In genomic region chr7:106660862-106661720, GRCh38 we compare ENCODE assay signal across 1 cellular context.
TF ChIP-seq lines count a peak whose summit lies in the region.

CCDC71L (minus strand) TSS chr7:106661158; CDS start chr7:106660896, 262 bp downstream.

TF ChIP-seq in K562, 482 proteins besides CTCF, POLR2A, EP300 and RAD21 (continued from another document and continues in another):
- TF ChIP-seq VEZF1 (CRISPR knock-in tag; IDR thresholded peaks at IDR 0.05) (peak; percentile 98), E2F4 (CRISPR knock-in tag; IDR thresholded peaks at IDR 0.05; ENCODE audit: low read depth) (no peak), ATF3 (IDR thresholded peaks at IDR 0.05) (no peak), ATF3 (CRISPR knock-in tag; conservative IDR thresholded peaks at IDR 0.05) (no peak), NCOR1 (IDR thresholded peaks at IDR 0.05) (peak; percentile 39), E4F1 (CRISPR knock-in tag; IDR thresholded peaks at IDR 0.05; ENCODE audit: borderline replicate concordance) (no peak), PHB2 (IDR thresholded peaks at IDR 0.05; ENCODE audit: low read depth) (peak; percentile 44; the same call in 1 of the 2 replicates), ZSCAN32 (CRISPR knock-in tag; IDR thresholded peaks at IDR 0.05) (peak; percentile 61; the same call in 1 of the 2 replicates), THAP12 (CRISPR knock-in tag; IDR thresholded peaks at IDR 0.05) (peak; percentile 80), DMBX1 (CRISPR knock-in tag; IDR thresholded peaks at IDR 0.05; ENCODE audit: borderline replicate concordance) (peak; percentile 78; the same call in 1 of the 2 replicates), ZNF23 (CRISPR knock-in tag; IDR thresholded peaks at IDR 0.05) (no peak), SAP30 (IDR thresholded peaks at IDR 0.05; ENCODE audit: borderline replicate concordance, insufficient read depth, low read depth, low read length, poor library complexity, severe bottlenecking) (no peak), TCF3 (CRISPR knock-in tag; IDR thresholded peaks at IDR 0.05) (peak; percentile 39; the same call in 1 of the 2 replicates), SUPT5H (IDR thresholded peaks at IDR 0.05) (peak; percentile 82), ARID3B (CRISPR knock-in tag; IDR thresholded peaks at IDR 0.05; ENCODE audit: borderline replicate concordance) (peak; percentile 5; the same call in 1 of the 2 replicates), ERF (CRISPR knock-in tag; IDR thresholded peaks at IDR 0.05) (peak; percentile 94; the same call in 1 of the 2 replicates), ZNF764 (CRISPR knock-in tag; IDR thresholded peaks at IDR 0.05; ENCODE audit: low read depth) (no peak), COPS2 (conservative IDR thresholded peaks at IDR 0.05) (no peak), DIDO1 (tag; IDR thresholded peaks at IDR 0.05; ENCODE audit: low read depth) (no peak), RFX1 (IDR thresholded peaks at IDR 0.05) (no peak), POLR2AphosphoS5 (IDR thresholded peaks at IDR 0.05; ENCODE audit: control insufficient read depth, insufficient read depth, low read depth, low read length) (peak; percentile 58; the same call in 1 of the 2 replicates), PREB (CRISPR knock-in tag; IDR thresholded peaks at IDR 0.05) (0 out of 2 replicates have a peak, but pooled peaks have one; percentile 15), HNRNPLL (IDR thresholded peaks at IDR 0.05; ENCODE audit: low read depth, low read length, poor library complexity, severe bottlenecking) (peak; percentile 28), RCOR1 (IDR thresholded peaks at IDR 0.05; ENCODE audit: borderline replicate concordance in 1 of 2, low read depth in 2 of 2, low read length in 2 of 2) (peak in 1 of 2 experiments; percentile 86; a peak in 2 of 4 replicates), THRAP3 (IDR thresholded peaks at IDR 0.05; ENCODE audit: borderline replicate concordance) (no peak; the same call in 1 of the 2 replicates), PML (IDR thresholded peaks at IDR 0.05; ENCODE audit: low read length) (peak; percentile 18), FUS (optimal IDR thresholded peaks at IDR 0.05; ENCODE audit: low read depth, low read length) (peak; percentile 58), RBM15 (IDR thresholded peaks at IDR 0.05; ENCODE audit: insufficient read depth, low read length) (no peak), ZNF197 (CRISPR knock-in tag; IDR thresholded peaks at IDR 0.05; ENCODE audit: low read depth) (0 out of 2 replicates have a peak, but pooled peaks have one; percentile 71), ZNF224 (CRISPR knock-in tag; IDR thresholded peaks at IDR 0.05) (no peak), GABPA (tag; conservative IDR thresholded peaks at IDR 0.05; ENCODE audit: low read depth) (peak; percentile 34; the same call in 1 of the 2 replicates), ZFX (CRISPR knock-in tag; IDR thresholded peaks at IDR 0.05) (peak; percentile 41; the same call in 1 of the 2 replicates), ADNP (tag; IDR thresholded peaks at IDR 0.05) (no peak), EHMT2 (IDR thresholded peaks at IDR 0.05) (peak; percentile 100), HNRNPL (IDR thresholded peaks at IDR 0.05; ENCODE audit: low read depth, low read length) (peak; percentile 83; the same call in 1 of the 2 replicates), KLF16 (IDR thresholded peaks at IDR 0.05) (no peak), STAT5A (IDR thresholded peaks at IDR 0.05; ENCODE audit: borderline replicate concordance, low read length) (peak; percentile 46), MYNN (IDR thresholded peaks at IDR 0.05) (peak; percentile 66; the same call in 1 of the 2 replicates), MYNN (CRISPR knock-in tag; IDR thresholded peaks at IDR 0.05) (no peak), CBX1 (IDR thresholded peaks at IDR 0.05; ENCODE audit: low read depth) (peak; percentile 90; the same call in 1 of the 2 replicates), ZZZ3 (IDR thresholded peaks at IDR 0.05) (no peak), HINFP (tag; conservative IDR thresholded peaks at IDR 0.05; ENCODE audit: low read depth) (no peak), CTCFL (IDR thresholded peaks at IDR 0.05; ENCODE audit: borderline replicate concordance, insufficient read depth, low read depth, low read length, poor library complexity, severe bottlenecking) (no peak), CEBPB (tag; IDR thresholded peaks at IDR 0.05) (peak; percentile 91), ZNF143 (CRISPR knock-in tag; IDR thresholded peaks at IDR 0.05) (no peak), CBX8 (IDR thresholded peaks at IDR 0.05; ENCODE audit: borderline replicate concordance, extremely low read depth, low read depth, low read length, poor library complexity, severe bottlenecking) (no peak), POLR3A (IDR thresholded peaks at IDR 0.05; ENCODE audit: borderline replicate concordance, extremely low read depth, insufficient read depth, insufficient read length) (no peak), DNMT1 (IDR thresholded peaks at IDR 0.05) (0 out of 2 replicates have a peak, but pooled peaks have one; percentile 98), PATZ1 (CRISPR knock-in tag; IDR thresholded peaks at IDR 0.05; ENCODE audit: borderline replicate concordance) (peak; percentile 77; the same call in 1 of the 2 replicates), SMARCE1 (IDR thresholded peaks at IDR 0.05) (peak; percentile 69; the same call in 1 of the 2 replicates)
